ENCODE assay signal across 18 cellular contexts in genomic region chr14:100359881-100360280, GRCh38. TPM values are rescaled to one million over a fixed set of nuclear protein-coding genes. Genes with fewer than 3 reads are reported as not detected.
"Had no signal": no experiment of that assay in that cellular context is flagged by ENCODE, and none has a peak within 500 bp of the region (broad histone marks: within the 10 kb centered on the region; RNA-seq: fewer than 3 reads in every experiment).

No MANE protein-coding gene starts in this region.

- H3K4me1 Mint-ChIP-seq: mesothelial cell of epicardium, T-cell had no signal

- H3K9me3 ChIP-seq: adrenal gland, ovary, tibial nerve had no signal

- H3K4me2 ChIP-seq: neural progenitor cell had no signal

- ATAC-seq: activated CD8-positive, alpha-beta T cell treated with anti-CD3 and anti-CD28 coated beads, Interleukin-2, amount 10 ng/mL, durations not matched to agents 7 days and 5 days; T-cell had no signal

- DNase-seq: activated CD8-positive, alpha-beta T cell treated with anti-CD3 and anti-CD28 coated beads, Interleukin-2, amount 10 ng/mL, durations not matched to agents 7 days and 5 days; activated naive CD4-positive, alpha-beta T cell treated with anti-CD3 and anti-CD28 coated beads, Interleukin-2, amount 50 U/mL, for 16 hours; adrenal gland; central memory CD4-positive, alpha-beta T cell; effector memory CD4-positive, alpha-beta T cell; ovary; retina; small intestine; T-cell; T1000 had no signal

- H3K27ac ChIP-seq: coronary artery, neural progenitor cell, ovary, SK-N-MC had no signal

- H3K4me3 ChIP-seq: adrenal gland, coronary artery, neural progenitor cell, ovary, SK-N-MC, tibial nerve had no signal

- H3K36me3 ChIP-seq: ovary had no signal

- H3K9ac ChIP-seq: neural progenitor cell had no signal

- H3K4me3 Mint-ChIP-seq: activated CD8-positive, alpha-beta T cell treated with anti-CD3 and anti-CD28 coated beads, Interleukin-2, amount 10 ng/mL, durations not matched to agents 7 days and 5 days; mesothelial cell of epicardium; neural progenitor cell; T-cell had no signal

- H3K27ac Mint-ChIP-seq: activated CD8-positive, alpha-beta T cell treated with anti-CD3 and anti-CD28 coated beads, Interleukin-2, amount 10 ng/mL, durations not matched to agents 7 days and 5 days; activated T-helper 2 cell treated with anti-CD3 and anti-CD28 coated beads, Interferon-gamma antibody, Interleukin-2, Interleukin-4, amounts not matched to agents 10 μg/mL and 5 μg/mL and 100 μg/mL, durations not matched to agents 14 hours and 24 hours and 36 hours; mesothelial cell of epicardium; neural progenitor cell; T-cell had no signal

- H3K27me3 ChIP-seq: adrenal gland, neural progenitor cell, ovary, tibial nerve had no signal

- H3K27me3 Mint-ChIP-seq: T-cell had no signal

- H3K9me3 Mint-ChIP-seq: activated T-helper 2 cell treated with anti-CD3 and anti-CD28 coated beads, Interferon-gamma antibody, Interleukin-2, Interleukin-4, amounts not matched to agents 10 μg/mL and 5 μg/mL and 100 μg/mL, durations not matched to agents 14 hours and 24 hours and 36 hours; T-cell had no signal

- H3K4me1 ChIP-seq: tibial nerve had no signal

RNA-seq across cellular contexts. Expression of gene SLC25A47, which starts 36.7 kb away (rescaled TPM):
- total RNA-seq: activated CD8-positive, alpha-beta T cell treated with anti-CD3 and anti-CD28 coated beads, Interleukin-2, amount 10 ng/mL, durations not matched to agents 7 days and 5 days; activated T-helper 2 cell treated with anti-CD3 and anti-CD28 coated beads, Interferon-gamma antibody, Interleukin-2, Interleukin-4, amounts not matched to agents 10 μg/mL and 5 μg/mL and 100 μg/mL, durations not matched to agents 14 hours and 24 hours and 36 hours; epithelial cell of proximal tubule; mesothelial cell of epicardium; myocyte; ovary had no signal
- polyA plus RNA-seq: ovary had no signal
